ENCODE assay signal across 15 cellular contexts in the genomic region with DNA sequence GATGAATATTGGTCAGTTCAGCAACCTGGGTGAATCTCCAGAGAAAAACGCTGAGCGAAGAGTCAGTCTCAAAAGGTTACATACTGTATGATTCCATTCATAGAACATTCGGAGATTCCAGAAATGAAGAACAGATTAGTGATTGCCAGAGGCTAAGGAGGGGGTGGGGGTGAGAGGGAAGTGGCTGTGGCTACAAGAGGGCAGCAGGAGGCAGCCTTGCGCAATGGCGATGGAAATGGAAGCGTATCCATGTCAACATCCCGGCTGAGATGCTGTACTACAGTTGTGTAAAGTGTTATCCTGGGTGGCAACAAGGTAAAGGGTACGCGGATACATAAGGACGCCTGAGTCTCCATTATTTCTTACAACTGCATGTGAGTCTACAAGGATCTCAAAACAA. TPM values are rescaled to one million over a fixed set of nuclear protein-coding genes. Genes with fewer than 3 reads are reported as not detected.
A peak's percentile ranks its signal among the peaks of the same experiment; 100 is the strongest.
DNase-seq lines count a peak whose midpoint lies in the region; ATAC-seq and TF ChIP-seq lines count a peak whose summit lies in the region.
"Had no signal": no experiment of that assay in that cellular context is flagged by ENCODE, and none has a peak within 500 bp of the region (broad histone marks: within the 10 kb centered on the region; RNA-seq: fewer than 3 reads in every experiment).

No MANE protein-coding gene starts in this region.

- H3K4me1 ChIP-seq in HCT116 (ENCODE audit: control insufficient read depth in 1 of 2, insufficient read depth in 2 of 2, low read length in 2 of 2) (no peaks in the 10 kb centered on the region), right lobe of liver (no peaks in the 10 kb centered on the region)
- H3K4me1 ChIP-seq: colonic mucosa had no signal

- no peak overlapping the region for H3K4me3 ChIP-seq in HCT116 (replicated peaks in 1 of 2; ENCODE audit: low read depth in 1 of 2, low read length in 2 of 2)
- no peak overlapping the region for H3K4me3 ChIP-seq in right lobe of liver
- H3K4me3 ChIP-seq: colonic mucosa had no signal

- H3K9me3 Mint-ChIP-seq in T-helper 2 cell treated with Interferon-gamma antibody and Interleukin-4, amounts not matched to agents 5 μg/mL and 100 μg/mL, for 36 hours = no peaks in the 10 kb centered on the region
- H3K9me3 Mint-ChIP-seq in activated T-helper 17 cell treated with anti-CD3 and anti-CD28 coated beads, Interleukin-2, amount 50 U/mL, for 72 hours = no peaks in the 10 kb centered on the region
- no peaks in the 10 kb centered on the region for H3K9me3 Mint-ChIP-seq in mesothelial cell of epicardium
- H3K9me3 Mint-ChIP-seq: type B pancreatic cell had no signal

- no peaks in the 10 kb centered on the region for H3K79me2 ChIP-seq in HCT116 (ENCODE audit: insufficient read depth, low read length)

- no peak for DNase-seq in T-helper 2 cell treated with Interferon-gamma antibody and Interleukin-4, amounts not matched to agents 5 μg/mL and 100 μg/mL, for 36 hours (ENCODE audit: low spot score)
- DNase-seq in T-helper 2 cell (no peak), HCT116 (ENCODE audit: low read depth, low spot score) (no peak), right lobe of liver (no peak), mesothelial cell of epicardium (ENCODE audit: low spot score in 2 of 2, unreplicated experiment in 2 of 2) (no peak), NCI-H146 (lab: John Stamatoyannopoulos, UW) (no peak)
- DNase-seq: colonic mucosa, NCI-H2227 treated with DMSO at 0.1 percent for 48 hours had no signal

- CTCF ChIA-PET in HCT116 (lab: Charles Lee) = no interaction called here

- no peaks in the 10 kb centered on the region for H3K27me3 Mint-ChIP-seq in T-helper 2 cell treated with Interferon-gamma antibody and Interleukin-4, amounts not matched to agents 5 μg/mL and 100 μg/mL, for 36 hours (ENCODE audit: low read depth)
- no peaks in the 10 kb centered on the region for H3K27me3 Mint-ChIP-seq in activated T-helper 17 cell treated with anti-CD3 and anti-CD28 coated beads, Interleukin-2, amount 50 U/mL, for 72 hours
- no peaks in the 10 kb centered on the region for H3K27me3 Mint-ChIP-seq in mesothelial cell of epicardium (ENCODE audit: low read depth)
- H3K27me3 Mint-ChIP-seq: type B pancreatic cell had no signal

- BruUV-seq in HCT116 (replicated peaks; lab: Mats Ljungman, UMichigan) = no TSS peak

- no peak overlapping the region for H3K4me2 ChIP-seq in HCT116 (ENCODE audit: low read length)

- H3K27ac Mint-ChIP-seq in T-helper 2 cell treated with Interferon-gamma antibody and Interleukin-4, amounts not matched to agents 5 μg/mL and 100 μg/mL, for 36 hours = peak overlapping the region; percentile 8
- H3K27ac Mint-ChIP-seq in activated T-helper 17 cell treated with anti-CD3 and anti-CD28 coated beads, Interleukin-2, amount 50 U/mL, for 72 hours = peak overlapping the region; percentile 13
- H3K27ac Mint-ChIP-seq in mesothelial cell of epicardium = no peak overlapping the region
- H3K27ac Mint-ChIP-seq: type B pancreatic cell had no signal

- H3K27ac ChIP-seq in HCT116 (ENCODE audit: low read depth, low read length) = no peak overlapping the region
- H3K27ac ChIP-seq in right lobe of liver = no peak overlapping the region
- H3K27ac ChIP-seq: colonic mucosa had no signal

- RAD21 ChIA-PET in HCT116 (lab: Charles Lee; ENCODE audit: low non-redundant PET in 1 of 2, low total read pairs in 2 of 2, uncharacterized antibody in 2 of 2, unreplicated experiment in 2 of 2) = no interaction called here

- H3K36me3 ChIP-seq in HCT116 (ENCODE audit: control insufficient read depth in 1 of 2, insufficient read depth in 2 of 2, low read length in 2 of 2) = peaks cover 51 to 61% of the 10 kb centered on the region in 2 experiments
- H3K36me3 ChIP-seq in right lobe of liver = peaks cover 0 to 40% (median 0%) of the 10 kb centered on the region in 4 donors
- H3K36me3 ChIP-seq: colonic mucosa had no signal

- ATAC-seq in HCT116 (peak; percentile 54; the same call in 1 of the 2 replicates), right lobe of liver (peak in 3 of 4 donors; percentile 31 to 45 (median 42)), GM21717 (IDR thresholded peaks at IDR 0.05; ENCODE audit: unreplicated experiment) (no peak)
- ATAC-seq in activated T-helper 17 cell treated with anti-CD3 and anti-CD28 coated beads, Interleukin-2, amount 50 U/mL, for 72 hours (replicated peaks) = no peak
- ATAC-seq: Panc1 had no signal

- H3K4me1 Mint-ChIP-seq in T-helper 2 cell treated with Interferon-gamma antibody and Interleukin-4, amounts not matched to agents 5 μg/mL and 100 μg/mL, for 36 hours (ENCODE audit: low read depth) = peaks cover 8% of the 10 kb centered on the region
- peaks cover 16% of the 10 kb centered on the region for H3K4me1 Mint-ChIP-seq in activated T-helper 17 cell treated with anti-CD3 and anti-CD28 coated beads, Interleukin-2, amount 50 U/mL, for 72 hours
- H3K4me1 Mint-ChIP-seq in mesothelial cell of epicardium = no peaks in the 10 kb centered on the region

- H3K27me3 ChIP-seq in HCT116 (ENCODE audit: insufficient read depth, low read length) (no peaks in the 10 kb centered on the region), right lobe of liver (no peaks in the 10 kb centered on the region)
- H3K27me3 ChIP-seq: colonic mucosa had no signal

- no peaks in the 10 kb centered on the region for H4K20me1 ChIP-seq in HCT116 (ENCODE audit: insufficient read depth)

- H3K9me3 ChIP-seq in HCT116 (ENCODE audit: control insufficient read depth in 1 of 2, insufficient read depth in 1 of 2, low read depth in 1 of 2, low read length in 2 of 2) (no peaks in the 10 kb centered on the region), right lobe of liver (no peaks in the 10 kb centered on the region)
- H3K9me3 ChIP-seq: colonic mucosa had no signal

- WGBS in right lobe of liver (ENCODE audit: insufficient coverage, low coverage, low lambda C conversion rate, missing lambda C conversion rate) = 64% methylated on average over 10 of the region's 10 CpGs

- TF ChIP-seq RAD21 in HCT116 (IDR thresholded peaks at IDR 0.05; ENCODE audit: low read depth) = no peak

- H3K4me3 Mint-ChIP-seq in T-helper 2 cell treated with Interferon-gamma antibody and Interleukin-4, amounts not matched to agents 5 μg/mL and 100 μg/mL, for 36 hours = no peak overlapping the region
- no peak overlapping the region for H3K4me3 Mint-ChIP-seq in activated T-helper 17 cell treated with anti-CD3 and anti-CD28 coated beads, Interleukin-2, amount 50 U/mL, for 72 hours
- no peak overlapping the region for H3K4me3 Mint-ChIP-seq in mesothelial cell of epicardium
- H3K4me3 Mint-ChIP-seq: type B pancreatic cell had no signal

- TF ChIP-seq POLR2A in HCT116 (IDR thresholded peaks at IDR 0.05; ENCODE audit: borderline replicate concordance, extremely low read depth, insufficient read depth, insufficient read length) (no peak), right lobe of liver (IDR thresholded peaks at IDR 0.05) (no peak)

- peaks cover 54% of the 10 kb centered on the region for H3K36me3 Mint-ChIP-seq in T-helper 2 cell treated with Interferon-gamma antibody and Interleukin-4, amounts not matched to agents 5 μg/mL and 100 μg/mL, for 36 hours (ENCODE audit: low read depth)
- H3K36me3 Mint-ChIP-seq in activated T-helper 17 cell treated with anti-CD3 and anti-CD28 coated beads, Interleukin-2, amount 50 U/mL, for 72 hours (ENCODE audit: low read depth) = peaks cover 98% of the 10 kb centered on the region
- peaks cover 27% of the 10 kb centered on the region for H3K36me3 Mint-ChIP-seq in mesothelial cell of epicardium

- no peak overlapping the region for H3K9ac ChIP-seq in HCT116 (ENCODE audit: low read length)

- POLR2A ChIA-PET in HCT116 (lab: Charles Lee) = no interaction called here

- H2AFZ ChIP-seq in HCT116 (ENCODE audit: low read depth, low read length, poor library complexity, severe bottlenecking) = no peak overlapping the region

- H3K9me2 ChIP-seq in HCT116 (ENCODE audit: insufficient read depth) = no peaks in the 10 kb centered on the region

- peak in 1 of 3 experiments; percentile 36; a peak in 2 of 6 replicates for TF ChIP-seq CTCF in HCT116 (IDR thresholded peaks at IDR 0.05 in 2 of 3, conservative IDR thresholded peaks at IDR 0.05 in 1 of 3; ENCODE audit: borderline replicate concordance in 1 of 3, insufficient read depth in 1 of 3, low read depth in 2 of 3, low read length in 2 of 3)
- no peak for TF ChIP-seq CTCF in right lobe of liver (IDR thresholded peaks at IDR 0.05)
- TF ChIP-seq CTCF in mesothelial cell of epicardium (IDR thresholded peaks at IDR 0.05; ENCODE audit: unreplicated experiment) = no peak

- intact Hi-C loops in HCT116 (cut with micrococcal nuclease) (no loop called here), right lobe of liver (cut with DNase I) (no loop called here)

TF ChIP-seq in HCT116, 20 proteins besides CTCF, POLR2A, EP300 and RAD21 (continues in another document):
- TF ChIP-seq POLR2AphosphoS5 (IDR thresholded peaks at IDR 0.05; ENCODE audit: low read depth, low read length) (no peak), SP1 (IDR thresholded peaks at IDR 0.05; ENCODE audit: low read depth) (no peak)
- TF ChIP-seq, protein P1, sequence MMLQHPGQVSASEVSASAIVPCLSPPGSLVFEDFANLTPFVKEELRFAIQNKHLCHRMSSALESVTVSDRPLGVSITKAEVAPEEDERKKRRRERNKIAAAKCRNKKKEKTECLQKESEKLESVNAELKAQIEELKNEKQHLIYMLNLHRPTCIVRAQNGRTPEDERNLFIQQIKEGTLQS (IDR thresholded peaks at IDR 0.05) = no peak

RNA-seq across cellular contexts. Expression of a gene that starts 18.0 kb away (rescaled TPM):
- total RNA-seq in HCT116 (2021; ENCODE audit: unreplicated experiment) (53.0 TPM), right lobe of liver (1 to 10 TPM; 2.6 to 8.9 (median 5.2) TPM), mesothelial cell of epicardium (12.6 to 13.2 TPM (median 12.8 TPM) in 3 replicates)
- polyA plus RNA-seq in HCT116 (2012) = 22.2 and 27.2 TPM in 2 replicates
- 10 to 100 TPM; 25.2 to 57.8 TPM for total RNA-seq in activated T-helper 17 cell treated with anti-CD3 and anti-CD28 coated beads, Interleukin-2, amount 50 U/mL, for 72 hours

RNA-seq across cellular contexts. Expression of a gene that starts 18.1 kb away (rescaled TPM):
- total RNA-seq in HCT116 (2021; ENCODE audit: unreplicated experiment) (3.9 TPM), right lobe of liver (1 to 10 TPM; 1.4 to 3.3 (median 2.5) TPM), mesothelial cell of epicardium (8.4 to 9.5 TPM (median 8.6 TPM) in 3 replicates)
- 2.3 and 2.7 TPM in 2 replicates for polyA plus RNA-seq in HCT116 (2012)
- 1 to 10 TPM; 3.5 to 7.6 TPM for total RNA-seq in activated T-helper 17 cell treated with anti-CD3 and anti-CD28 coated beads, Interleukin-2, amount 50 U/mL, for 72 hours

RNA-seq across cellular contexts. Expression of a gene that starts 23.9 kb away (rescaled TPM):
- total RNA-seq in HCT116 (2021; ENCODE audit: unreplicated experiment) = 19.5 TPM
- polyA plus RNA-seq in HCT116 (2012) = 13.3 and 20.8 TPM in 2 replicates
- total RNA-seq in activated T-helper 17 cell treated with anti-CD3 and anti-CD28 coated beads, Interleukin-2, amount 50 U/mL, for 72 hours = 10 to 100 TPM in 1 of 2 donors, 1 to 10 TPM in 1; 9.1 to 13.1 TPM
- total RNA-seq in right lobe of liver = 1 to 10 TPM; 4.8 to 7.6 (median 6.1) TPM
- total RNA-seq in mesothelial cell of epicardium = 25.0 to 31.7 TPM (median 25.6 TPM) in 3 replicates

RNA-seq across cellular contexts. Expression of a gene that starts 45.2 kb away (rescaled TPM):
- total RNA-seq in HCT116 (2021; ENCODE audit: unreplicated experiment) (not detected), right lobe of liver (not detected), mesothelial cell of epicardium (not detected in 3 replicates)
- 0.09 TPM in 1 of 2 replicates, not detected in the other for polyA plus RNA-seq in HCT116 (2012)
- total RNA-seq in activated T-helper 17 cell treated with anti-CD3 and anti-CD28 coated beads, Interleukin-2, amount 50 U/mL, for 72 hours = not detected
- total RNA-seq: A673, colonic mucosa, mucosa of gallbladder, posterior vena cava had no signal

Comparison
In these comparisons a context has a peak if more than half of its experiments do, and no peak if none do; other contexts are left out.
1. ATAC-seq: peak in HCT116 (single experiment) and right lobe of liver (3 of 4); none in activated T-helper 17 cell treated with anti-CD3 and anti-CD28 coated beads, Interleukin-2, amount 50 U/mL, for 72 hours (single experiment) and GM21717 (single experiment).